Comparison of ENCODE assay signal across 16 cellular contexts in genomic region chr3:64291956-64292355, GRCh38.
A peak's percentile ranks its signal among the peaks of the same experiment; 100 is the strongest.
DNase-seq lines count a peak whose midpoint lies in the region; ATAC-seq, FAIRE-seq and TF ChIP-seq lines count a peak whose summit lies in the region.
"Had no signal": no experiment of that assay in that cellular context is flagged by ENCODE, and none has a peak within 500 bp of the region (broad histone marks: within the 10 kb centered on the region; RNA-seq: fewer than 3 reads in every experiment).

No MANE protein-coding gene starts in this region.

- intact Hi-C loops in right lobe of liver (cut with DNase I), result no loop called here
- intact Hi-C loops in pancreas (cut with DNase I), result no loop called here

- H3K27ac ChIP-seq in liver (ENCODE audit: low read depth in 1 of 2, low read length in 2 of 2), result no peak overlapping the region
- H3K27ac ChIP-seq in right lobe of liver, result no peak overlapping the region
- no peak overlapping the region for H3K27ac ChIP-seq in pancreas
- H3K27ac ChIP-seq: thoracic aorta had no signal

- no peak for ATAC-seq in right lobe of liver
- peak in 3 of 4 donors; percentile 55 to 78 (median 61) for ATAC-seq in pancreas
- ATAC-seq in GM19397 (IDR thresholded peaks at IDR 0.05; ENCODE audit: unreplicated experiment), result no peak
- no peak for ATAC-seq in GM21515 (IDR thresholded peaks at IDR 0.05; ENCODE audit: unreplicated experiment)
- ATAC-seq in WTC11, result no peak
- ATAC-seq: activated CD4-positive, alpha-beta T cell treated with anti-CD3 and anti-CD28 coated beads for 36 hours had no signal

- peaks cover 6% of the 10 kb centered on the region for H3K36me3 Mint-ChIP-seq in WTC11

- H3K9ac ChIP-seq in liver (ENCODE audit: low read depth in 1 of 2, low read length in 2 of 2), result no peak overlapping the region

- H3K27me3 ChIP-seq in liver (ENCODE audit: control insufficient read depth in 4 of 4, insufficient read depth in 4 of 4, low read length in 3 of 4), result no peaks in the 10 kb centered on the region
- H3K27me3 ChIP-seq in right lobe of liver, result no peaks in the 10 kb centered on the region
- H3K27me3 ChIP-seq in pancreas, result no peaks in the 10 kb centered on the region

- H3K4me3 Mint-ChIP-seq in WTC11, result no peak overlapping the region
- H3K4me3 Mint-ChIP-seq: activated CD4-positive, alpha-beta T cell treated with anti-CD3 and anti-CD28 coated beads for 36 hours had no signal

- no peaks in the 10 kb centered on the region for H3K4me1 ChIP-seq in liver (ENCODE audit: control insufficient read depth in 4 of 4, insufficient read depth in 4 of 4, low read length in 3 of 4)
- no peaks in the 10 kb centered on the region for H3K4me1 ChIP-seq in right lobe of liver
- no peaks in the 10 kb centered on the region for H3K4me1 ChIP-seq in pancreas

- peaks cover 9% of the 10 kb centered on the region for H3K9me3 Mint-ChIP-seq in WTC11

- H3K4me3 ChIP-seq in liver (ENCODE audit: low read depth in 1 of 3, low read length in 3 of 3) (no peak overlapping the region), right lobe of liver (no peak overlapping the region), fibroblast of the aortic adventitia (ENCODE audit: low read depth, low read length) (no peak overlapping the region), pancreas (no peak overlapping the region)
- H3K4me3 ChIP-seq: thoracic aorta had no signal

- no peaks in the 10 kb centered on the region for H3K4me1 Mint-ChIP-seq in WTC11
- H3K4me1 Mint-ChIP-seq: activated CD4-positive, alpha-beta T cell treated with anti-CD3 and anti-CD28 coated beads for 36 hours had no signal

- DNase-seq in right lobe of liver, result no peak
- peak; percentile 92 for DNase-seq in fibroblast of the aortic adventitia (ENCODE audit: low read depth)
- DNase-seq in pancreas, result no peak
- no peak for DNase-seq in NCI-H748 treated with DMSO at 0.1 percent for 48 hours (lab: John Stamatoyannopoulos, UW)
- DNase-seq in WTC11 (ENCODE audit: low spot score), result no peak
- DNase-seq: activated CD4-positive, alpha-beta T cell treated with anti-CD3 and anti-CD28 coated beads for 36 hours; activated T-cell treated with anti-CD3 and anti-CD28 coated beads, Interleukin-2, amount 50 U/mL, for 48 hours; DMS79 treated with DMSO at 0.1 percent for 48 hours; effector CD4-positive, alpha-beta T cell; H7; hippocampal formation; NCI-H2171 treated with DMSO at 0.1 percent for 48 hours had no signal

- no peak for TF ChIP-seq RAD21 in liver (IDR thresholded peaks at IDR 0.05)

- H3K9me3 ChIP-seq in liver (ENCODE audit: control insufficient read depth in 4 of 4, low read length in 3 of 4) (peaks cover 2 to 6% (median 2%) of the 10 kb centered on the region in 4 donors), right lobe of liver (no peaks in the 10 kb centered on the region), pancreas (no peaks in the 10 kb centered on the region)
- H3K9me3 ChIP-seq: thoracic aorta had no signal

- no peaks in the 10 kb centered on the region for H3K36me3 ChIP-seq in liver (ENCODE audit: control insufficient read depth in 4 of 4, insufficient read depth in 3 of 4, low read depth in 1 of 4, low read length in 3 of 4)
- H3K36me3 ChIP-seq in right lobe of liver, result no peaks in the 10 kb centered on the region
- no peaks in the 10 kb centered on the region for H3K36me3 ChIP-seq in pancreas
- H3K36me3 ChIP-seq: thoracic aorta had no signal

- H3K27ac Mint-ChIP-seq in WTC11, result no peak overlapping the region
- H3K27ac Mint-ChIP-seq: activated CD4-positive, alpha-beta T cell treated with anti-CD3 and anti-CD28 coated beads for 36 hours had no signal

- no peak for TF ChIP-seq POLR2A in right lobe of liver (IDR thresholded peaks at IDR 0.05)

- no peaks in the 10 kb centered on the region for H3K27me3 Mint-ChIP-seq in WTC11 (ENCODE audit: low read depth)

- POLR2A ChIA-PET in WTC11 (lab: Charles Lee), result no interaction called here

- 92% methylated on average over 4 of the region's 4 CpGs for WGBS in liver
- 77% methylated on average over 4 of the region's 4 CpGs for WGBS in right lobe of liver (ENCODE audit: insufficient coverage, low coverage, low lambda C conversion rate, missing lambda C conversion rate)
- 88 to 90% methylated on average over 4 of the region's 4 CpGs for WGBS in pancreas, 2 donors

- TF ChIP-seq CTCF in liver (IDR thresholded peaks at IDR 0.05; ENCODE audit: low read depth, low read length, missing input control) (no peak), right lobe of liver (IDR thresholded peaks at IDR 0.05) (no peak), fibroblast of the aortic adventitia (IDR thresholded peaks at IDR 0.05; ENCODE audit: insufficient read depth, low read length) (no peak), pancreas (IDR thresholded peaks at IDR 0.05) (no peak), WTC11 (IDR thresholded peaks at IDR 0.05) (no peak)

- CTCF ChIA-PET in WTC11 (lab: Charles Lee), result no interaction called here

- FAIRE-seq in pancreas (lab: Jason Lieb, UNC), result no peak

TF ChIP-seq in liver, 16 proteins besides CTCF, POLR2A, EP300 and RAD21:
- TF ChIP-seq EGR1 (IDR thresholded peaks at IDR 0.05; ENCODE audit: low read depth in 2 of 2) (no peak), NR2F2 (IDR thresholded peaks at IDR 0.05) (peak; percentile 60)

TF ChIP-seq in WTC11, 78 proteins besides CTCF, POLR2A, EP300 and RAD21:
- TF ChIP-seq ZBTB21 (CRISPR knock-in tag; IDR thresholded peaks at IDR 0.05; ENCODE audit: borderline replicate concordance), result no peak
- no peak for TF ChIP-seq FOXK1 (CRISPR knock-in tag; IDR thresholded peaks at IDR 0.05)
- TF ChIP-seq ZNF423 (CRISPR knock-in tag; IDR thresholded peaks at IDR 0.05), result no peak
- TF ChIP-seq MXD4 (CRISPR knock-in tag; IDR thresholded peaks at IDR 0.05; ENCODE audit: borderline replicate concordance), result no peak
- TF ChIP-seq ZNF219 (CRISPR knock-in tag; IDR thresholded peaks at IDR 0.05; ENCODE audit: borderline replicate concordance), result no peak
- TF ChIP-seq FOXP1 (CRISPR knock-in tag; IDR thresholded peaks at IDR 0.05; ENCODE audit: borderline replicate concordance), result no peak
- TF ChIP-seq JUN (CRISPR knock-in tag; IDR thresholded peaks at IDR 0.05), result no peak
- no peak for TF ChIP-seq ATF6 (CRISPR knock-in tag; IDR thresholded peaks at IDR 0.05)
- TF ChIP-seq GABPB1 (CRISPR knock-in tag; IDR thresholded peaks at IDR 0.05), result no peak
- no peak for TF ChIP-seq E2F4 (CRISPR knock-in tag; IDR thresholded peaks at IDR 0.05; ENCODE audit: borderline replicate concordance, low read depth)
- TF ChIP-seq ATF2 (CRISPR knock-in tag; IDR thresholded peaks at IDR 0.05; ENCODE audit: borderline replicate concordance, low read depth), result no peak
- TF ChIP-seq CREB1 (CRISPR knock-in tag; IDR thresholded peaks at IDR 0.05), result no peak

Comparison
In these comparisons a context has a peak if more than half of its experiments do, and no peak if none do; other contexts are left out.
1. ATAC-seq: peak in pancreas (3 of 4); none in right lobe of liver (0 of 4), GM19397 (single experiment), GM21515 (single experiment) and WTC11 (single experiment).